Comparison of ENCODE assay signal across 9 cellular contexts in genomic region chr2:152099655-152100050, GRCh38. TPM values are rescaled to one million over a fixed set of nuclear protein-coding genes. Genes with fewer than 3 reads are reported as not detected.
DNase-seq lines count a peak whose midpoint lies in the region; ATAC-seq lines count a peak whose summit lies in the region.
"Had no signal": no experiment of that assay in that cellular context is flagged by ENCODE, and none has a peak within 500 bp of the region (broad histone marks: within the 10 kb centered on the region; RNA-seq: fewer than 3 reads in every experiment).

No MANE protein-coding gene starts in this region.

- POLR2A ChIA-PET in activated CD4-positive, alpha-beta memory T cell treated with anti-CD3 and anti-CD28 coated beads, Interleukin-2, amount 10 ng/mL, durations not matched to agents 7 days and 5 days (lab: Charles Lee) = no interaction called here

- H3K4me3 ChIP-seq in iPS-18c (ENCODE audit: insufficient read depth, low read depth, low read length) = peak overlapping the region; percentile 63

- CTCF ChIA-PET in activated CD4-positive, alpha-beta memory T cell treated with anti-CD3 and anti-CD28 coated beads, Interleukin-2, amount 10 ng/mL, durations not matched to agents 7 days and 5 days (lab: Charles Lee) = no interaction called here

- H3K27me3 Mint-ChIP-seq in T-helper 2 cell treated with Interferon-gamma antibody and Interleukin-4, amounts not matched to agents 5 μg/mL and 100 μg/mL, for 36 hours (ENCODE audit: low read depth) = peaks cover 53% of the 10 kb centered on the region
- peaks cover 57% of the 10 kb centered on the region for H3K27me3 Mint-ChIP-seq in activated CD4-positive, alpha-beta memory T cell treated with anti-CD3 and anti-CD28 coated beads, Interleukin-2, amount 10 ng/mL, durations not matched to agents 7 days and 5 days
- peaks cover 50% of the 10 kb centered on the region for H3K27me3 Mint-ChIP-seq in stimulated activated memory B cell treated with anti-CD40 and anti-IgM and Interleukin-4, amounts not matched to agents 10 μg/mL and 1 μg/mL and 100 μg/mL, for 72 hours

- H3K4me3 Mint-ChIP-seq in T-helper 2 cell treated with Interferon-gamma antibody and Interleukin-4, amounts not matched to agents 5 μg/mL and 100 μg/mL, for 36 hours = peak overlapping the region; percentile 77
- peak overlapping the region; percentile 71 for H3K4me3 Mint-ChIP-seq in activated CD4-positive, alpha-beta memory T cell treated with anti-CD3 and anti-CD28 coated beads, Interleukin-2, amount 10 ng/mL, durations not matched to agents 7 days and 5 days
- H3K4me3 Mint-ChIP-seq in stimulated activated memory B cell treated with anti-CD40 and anti-IgM and Interleukin-4, amounts not matched to agents 10 μg/mL and 1 μg/mL and 100 μg/mL, for 72 hours = peak overlapping the region; percentile 88

- no peaks in the 10 kb centered on the region for H3K36me3 Mint-ChIP-seq in T-helper 2 cell treated with Interferon-gamma antibody and Interleukin-4, amounts not matched to agents 5 μg/mL and 100 μg/mL, for 36 hours (ENCODE audit: low read depth)
- peaks cover 3% of the 10 kb centered on the region for H3K36me3 Mint-ChIP-seq in activated CD4-positive, alpha-beta memory T cell treated with anti-CD3 and anti-CD28 coated beads, Interleukin-2, amount 10 ng/mL, durations not matched to agents 7 days and 5 days (ENCODE audit: low read depth)
- H3K36me3 Mint-ChIP-seq in stimulated activated memory B cell treated with anti-CD40 and anti-IgM and Interleukin-4, amounts not matched to agents 10 μg/mL and 1 μg/mL and 100 μg/mL, for 72 hours = no peaks in the 10 kb centered on the region

- DNase-seq in T-helper 2 cell treated with Interferon-gamma antibody and Interleukin-4, amounts not matched to agents 5 μg/mL and 100 μg/mL, for 36 hours (ENCODE audit: low spot score) = no peak
- DNase-seq in T-helper 2 cell (no peak), mesenteric fat pad (ENCODE audit: low spot score) (no peak), germinal center (ENCODE audit: low spot score) (no peak)
- no peak for DNase-seq in activated CD4-positive, alpha-beta memory T cell treated with anti-CD3 and anti-CD28 coated beads, Interleukin-2, amount 10 ng/mL, durations not matched to agents 7 days and 5 days
- DNase-seq: activated CD4-positive, CD25-positive, alpha-beta regulatory T cell treated with anti-CD3 and anti-CD28 coated beads, Interleukin-2, amount 50 U/mL, for 72 hours had no signal

- H3K9me3 ChIP-seq in iPS-18c (ENCODE audit: control insufficient read depth, insufficient read depth, low read length) = no peaks in the 10 kb centered on the region

- H3K27ac Mint-ChIP-seq in T-helper 2 cell treated with Interferon-gamma antibody and Interleukin-4, amounts not matched to agents 5 μg/mL and 100 μg/mL, for 36 hours = no peak overlapping the region
- H3K27ac Mint-ChIP-seq in activated CD4-positive, alpha-beta memory T cell treated with anti-CD3 and anti-CD28 coated beads, Interleukin-2, amount 10 ng/mL, durations not matched to agents 7 days and 5 days = no peak overlapping the region
- H3K27ac Mint-ChIP-seq in stimulated activated memory B cell treated with anti-CD40 and anti-IgM and Interleukin-4, amounts not matched to agents 10 μg/mL and 1 μg/mL and 100 μg/mL, for 72 hours = peak overlapping the region; percentile 52

- H3K9me3 Mint-ChIP-seq in T-helper 2 cell treated with Interferon-gamma antibody and Interleukin-4, amounts not matched to agents 5 μg/mL and 100 μg/mL, for 36 hours = no peaks in the 10 kb centered on the region
- H3K9me3 Mint-ChIP-seq in activated CD4-positive, alpha-beta memory T cell treated with anti-CD3 and anti-CD28 coated beads, Interleukin-2, amount 10 ng/mL, durations not matched to agents 7 days and 5 days = no peaks in the 10 kb centered on the region
- no peaks in the 10 kb centered on the region for H3K9me3 Mint-ChIP-seq in stimulated activated memory B cell treated with anti-CD40 and anti-IgM and Interleukin-4, amounts not matched to agents 10 μg/mL and 1 μg/mL and 100 μg/mL, for 72 hours

- ATAC-seq in stimulated activated memory B cell treated with anti-CD40 and anti-IgM and Interleukin-4, amounts not matched to agents 10 μg/mL and 1 μg/mL and 100 μg/mL, for 72 hours = no peak
- ATAC-seq in HG03565 (IDR thresholded peaks at IDR 0.05; ENCODE audit: unreplicated experiment) = no peak

- H3K4me1 Mint-ChIP-seq in T-helper 2 cell treated with Interferon-gamma antibody and Interleukin-4, amounts not matched to agents 5 μg/mL and 100 μg/mL, for 36 hours (ENCODE audit: low read depth) = peaks cover 12% of the 10 kb centered on the region
- H3K4me1 Mint-ChIP-seq in activated CD4-positive, alpha-beta memory T cell treated with anti-CD3 and anti-CD28 coated beads, Interleukin-2, amount 10 ng/mL, durations not matched to agents 7 days and 5 days = peaks cover 16% of the 10 kb centered on the region
- H3K4me1 Mint-ChIP-seq in stimulated activated memory B cell treated with anti-CD40 and anti-IgM and Interleukin-4, amounts not matched to agents 10 μg/mL and 1 μg/mL and 100 μg/mL, for 72 hours = peaks cover 27% of the 10 kb centered on the region

RNA-seq across cellular contexts. Expression of gene CACNB4, which starts 0.8 kb away (rescaled TPM):
- total RNA-seq in activated CD4-positive, alpha-beta memory T cell treated with anti-CD3 and anti-CD28 coated beads, Interleukin-2, amount 10 ng/mL, durations not matched to agents 7 days and 5 days = under 1 TPM; 0.28 to 0.30 TPM
- 1.7 TPM for total RNA-seq in mesenteric fat pad
